ENCODE assay signal across 16 cellular contexts in the genomic region with DNA sequence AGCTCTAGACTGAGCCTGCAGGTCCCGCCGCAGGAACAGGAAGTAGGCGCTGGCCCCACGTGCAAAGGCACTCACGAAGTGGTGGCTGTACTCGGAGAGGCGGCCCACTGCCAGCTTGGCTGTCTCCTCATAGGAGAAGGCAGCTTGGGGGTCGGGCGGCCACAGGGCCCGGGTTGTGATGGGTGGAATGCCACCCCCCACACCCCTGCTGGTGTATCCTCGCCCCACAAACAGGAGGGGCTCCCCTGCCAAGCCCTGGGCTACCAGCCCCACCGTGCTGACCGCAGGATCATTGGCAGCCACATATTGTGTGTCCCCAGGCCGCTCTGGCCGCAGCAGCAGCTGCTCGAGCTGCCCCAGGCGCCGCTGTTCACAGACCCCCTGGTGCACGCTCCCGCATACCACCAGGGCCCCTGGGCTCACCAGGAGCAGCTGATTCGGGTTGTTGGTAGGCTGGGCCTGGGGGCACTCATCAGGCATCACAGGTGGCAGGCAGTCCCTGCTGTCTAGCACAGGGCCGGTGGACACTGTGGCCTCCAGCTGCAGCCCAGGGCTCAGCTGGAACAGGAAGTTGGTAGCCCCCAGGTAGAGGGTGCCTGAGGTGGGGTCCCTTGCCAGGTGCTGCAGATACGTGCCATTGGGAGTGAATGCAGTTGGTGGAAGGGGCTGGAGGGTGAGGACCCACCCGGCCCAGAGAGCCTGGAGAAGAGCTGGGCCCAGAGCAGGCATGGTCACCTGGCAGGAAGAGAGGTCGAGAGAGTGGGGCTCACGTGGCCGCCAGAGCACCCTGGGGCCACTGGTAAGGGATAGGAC. TPM values are rescaled to one million over a fixed set of nuclear protein-coding genes. Genes with fewer than 3 reads are reported as not detected.
DNase-seq lines count a peak whose midpoint lies in the region; ATAC-seq and TF ChIP-seq lines count a peak whose summit lies in the region.
"Had no signal": no experiment of that assay in that cellular context is flagged by ENCODE, and none has a peak within 500 bp of the region (broad histone marks: within the 10 kb centered on the region; RNA-seq: fewer than 3 reads in every experiment).

No MANE protein-coding gene starts in this region.

- peaks cover 48% of the 10 kb centered on the region for H3K4me1 Mint-ChIP-seq in nephron progenitor cell
- H3K4me1 Mint-ChIP-seq: activated B cell treated with CpG ODN at 0.5 μM for 24 hours; activated naive CD8-positive, alpha-beta T cell treated with anti-CD3 and anti-CD28 coated beads, Interleukin-2, amount 50 U/mL, for 24 hours had no signal

- no peaks in the 10 kb centered on the region for H3K27me3 Mint-ChIP-seq in nephron progenitor cell (ENCODE audit: low read depth, poor library complexity)
- H3K27me3 Mint-ChIP-seq: activated naive CD8-positive, alpha-beta T cell treated with anti-CD3 and anti-CD28 coated beads, Interleukin-2, amount 50 U/mL, for 24 hours had no signal

- ATAC-seq in HG02623 (IDR thresholded peaks at IDR 0.05; ENCODE audit: unreplicated experiment), result no peak
- ATAC-seq in HG02588 (IDR thresholded peaks at IDR 0.05; ENCODE audit: unreplicated experiment), result no peak
- ATAC-seq: activated naive CD8-positive, alpha-beta T cell treated with anti-CD3 and anti-CD28 coated beads, Interleukin-2, amount 50 U/mL, for 24 hours; CD8-positive, alpha-beta T cell; gastrocnemius medialis had no signal

- H3K27ac Mint-ChIP-seq in nephron progenitor cell, result peak overlapping the region; percentile 54
- H3K27ac Mint-ChIP-seq: activated B cell treated with CpG ODN at 0.5 μM for 24 hours; activated naive CD8-positive, alpha-beta T cell treated with anti-CD3 and anti-CD28 coated beads, Interleukin-2, amount 50 U/mL, for 24 hours; activated T-helper 1 cell treated with anti-CD3 and anti-CD28 coated beads, Interleukin-12 subunit alpha, Interleukin-12 subunit beta, Interleukin-2, Interleukin-4 antibody, amounts not matched to agents 30 ng/mL and 10 ng/mL and 1 ng/mL, durations not matched to agents 14 hours and 24 hours and 36 hours; CD8-positive, alpha-beta T cell had no signal

- H3K4me1 ChIP-seq in right atrium auricular region (peaks cover 0 to 84% of the 10 kb centered on the region in 2 donors), uterus (peaks cover 11 to 19% of the 10 kb centered on the region in 2 donors)

- H3K36me3 Mint-ChIP-seq in nephron progenitor cell (ENCODE audit: low read depth), result peaks cover 5% of the 10 kb centered on the region
- H3K36me3 Mint-ChIP-seq: CD8-positive, alpha-beta T cell had no signal

- peak overlapping the region; percentile 91 to 94 for H3K27ac ChIP-seq in right atrium auricular region
- peak overlapping the region; percentile 97 to 99 for H3K27ac ChIP-seq in coronary artery
- peak overlapping the region; percentile 91 to 97 for H3K27ac ChIP-seq in uterus
- no peak overlapping the region for H3K27ac ChIP-seq in brain microvascular endothelial cell
- H3K27ac ChIP-seq: gastrocnemius medialis had no signal

- no peak for TF ChIP-seq CTCF in right atrium auricular region (IDR thresholded peaks at IDR 0.05)
- no peak for TF ChIP-seq CTCF in coronary artery (IDR thresholded peaks at IDR 0.05)
- TF ChIP-seq CTCF in nephron progenitor cell (IDR thresholded peaks at IDR 0.05), result no peak
- no peak for TF ChIP-seq CTCF in uterus (IDR thresholded peaks at IDR 0.05)
- no peak for TF ChIP-seq CTCF in brain microvascular endothelial cell (IDR thresholded peaks at IDR 0.05; ENCODE audit: low read depth, low read length, missing control alignments)

- in situ Hi-C loops in brain microvascular endothelial cell (cut with HindIII; ENCODE audit: low pct_ligation_motif_present, low sequenced_read_pairs), result no loop called here

- H3K36me3 ChIP-seq in right atrium auricular region, result peaks cover 3% of the 10 kb centered on the region
- H3K36me3 ChIP-seq in uterus, result no peaks in the 10 kb centered on the region
- peaks cover 2% of the 10 kb centered on the region for H3K36me3 ChIP-seq in brain microvascular endothelial cell (replicated peaks)
- H3K36me3 ChIP-seq: gastrocnemius medialis had no signal

- intact Hi-C loops in cardiac septum (cut with DNase I), result no loop called here
- intact Hi-C loops in uterus (cut with DNase I; ENCODE audit: low total_unique reads), result no loop called here

- TF ChIP-seq POLR2A in uterus (IDR thresholded peaks at IDR 0.05), result no peak

- H3K4me3 ChIP-seq in right atrium auricular region (no peak overlapping the region), coronary artery (peak overlapping the region; percentile 35), uterus (no peak overlapping the region), brain microvascular endothelial cell (ENCODE audit: low read depth, low read length) (no peak overlapping the region)
- H3K4me3 ChIP-seq: gastrocnemius medialis, skin epidermis had no signal

- DNase-seq in right atrium auricular region (ENCODE audit: low spot score) (no peak), cardiac septum (ENCODE audit: low spot score) (no peak), coronary artery (ENCODE audit: low spot score) (no peak), nephron progenitor cell (no peak), uterus (no peak), brain microvascular endothelial cell (no peak)
- DNase-seq: activated B cell treated with CpG ODN at 0.5 μM for 24 hours; activated naive CD8-positive, alpha-beta T cell treated with anti-CD3 and anti-CD28 coated beads, Interleukin-2, amount 50 U/mL, for 24 hours; CD8-positive, alpha-beta T cell; DMS79 treated with DMSO at 0.1 percent for 48 hours; gastrocnemius medialis; T-helper 2 cell had no signal

- H3K27me3 ChIP-seq in right atrium auricular region, result no peaks in the 10 kb centered on the region
- H3K27me3 ChIP-seq in uterus, result no peaks in the 10 kb centered on the region
- no peaks in the 10 kb centered on the region for H3K27me3 ChIP-seq in brain microvascular endothelial cell (replicated peaks)

- no peaks in the 10 kb centered on the region for H3K9me3 Mint-ChIP-seq in nephron progenitor cell
- H3K9me3 Mint-ChIP-seq: activated B cell treated with CpG ODN at 0.5 μM for 24 hours; activated naive CD8-positive, alpha-beta T cell treated with anti-CD3 and anti-CD28 coated beads, Interleukin-2, amount 50 U/mL, for 24 hours; activated T-helper 1 cell treated with anti-CD3 and anti-CD28 coated beads, Interleukin-12 subunit alpha, Interleukin-12 subunit beta, Interleukin-2, Interleukin-4 antibody, amounts not matched to agents 30 ng/mL and 10 ng/mL and 1 ng/mL, durations not matched to agents 14 hours and 24 hours and 36 hours; CD8-positive, alpha-beta T cell had no signal

- no peak overlapping the region for H3K4me3 Mint-ChIP-seq in nephron progenitor cell
- H3K4me3 Mint-ChIP-seq: activated B cell treated with CpG ODN at 0.5 μM for 24 hours; activated naive CD8-positive, alpha-beta T cell treated with anti-CD3 and anti-CD28 coated beads, Interleukin-2, amount 50 U/mL, for 24 hours; activated T-helper 1 cell treated with anti-CD3 and anti-CD28 coated beads, Interleukin-12 subunit alpha, Interleukin-12 subunit beta, Interleukin-2, Interleukin-4 antibody, amounts not matched to agents 30 ng/mL and 10 ng/mL and 1 ng/mL, durations not matched to agents 14 hours and 24 hours and 36 hours; CD8-positive, alpha-beta T cell had no signal

- no peaks in the 10 kb centered on the region for H3K9me3 ChIP-seq in right atrium auricular region
- no peaks in the 10 kb centered on the region for H3K9me3 ChIP-seq in uterus
- H3K9me3 ChIP-seq: gastrocnemius medialis had no signal

RNA-seq across cellular contexts. Expression of a gene that starts 5.8 kb away (rescaled TPM):
- total RNA-seq in right atrium auricular region, result 10 to 100 TPM; 69.4 to 73.0 TPM
- total RNA-seq in cardiac septum, result 43.4 TPM
- total RNA-seq in uterus, result 100 to 1,000 TPM in 1 of 4 donors, 10 to 100 TPM in 3; 23.5 to 133 (median 60.9) TPM

RNA-seq across cellular contexts. Expression of a gene that starts 15.8 kb away (rescaled TPM):
- 1 to 10 TPM; 8.4 to 9.2 TPM for total RNA-seq in right atrium auricular region
- total RNA-seq in cardiac septum, result 8.9 TPM
- total RNA-seq in uterus, result 10 to 100 TPM in 2 of 4 donors, 1 to 10 TPM in 2; 2.6 to 11.1 (median 7.8) TPM

RNA-seq across cellular contexts. Expression of a gene that starts 16.0 kb away (rescaled TPM):
- total RNA-seq in right atrium auricular region (100 to 1,000 TPM; 194 to 286 TPM), cardiac septum (192 TPM), uterus (100 to 1,000 TPM in 3 of 4 donors, 10 to 100 TPM in 1; 94.8 to 195 (median 141) TPM)

RNA-seq across cellular contexts. Expression of a gene that starts 22.4 kb away (rescaled TPM):
- 1 to 10 TPM; 2.0 to 3.1 TPM for total RNA-seq in right atrium auricular region
- 4.1 TPM for total RNA-seq in cardiac septum
- total RNA-seq in uterus, result 10 to 100 TPM in 1 of 4 donors, 1 to 10 TPM in 3; 5.3 to 11.5 (median 7.5) TPM

RNA-seq across cellular contexts. Expression of a gene that starts 52.1 kb away (rescaled TPM):
- not detected for total RNA-seq in right atrium auricular region
- total RNA-seq in cardiac septum, result not detected
- under 1 TPM in 2 of 4 donors, not detected in 2; 0.37 to 0.55 TPM for total RNA-seq in uterus
- total RNA-seq: activated B cell treated with CpG ODN at 0.5 μM for 24 hours; activated T-helper 1 cell treated with anti-CD3 and anti-CD28 coated beads, Interleukin-12 subunit alpha, Interleukin-12 subunit beta, Interleukin-2, Interleukin-4 antibody, amounts not matched to agents 30 ng/mL and 10 ng/mL and 1 ng/mL, durations not matched to agents 14 hours and 24 hours and 36 hours; CD8-positive, alpha-beta T cell; gastrocnemius medialis had no signal
